In genomic region chr5:172760933-172761332, GRCh38 we compare ENCODE assay signal across 23 cellular contexts. TPM values are rescaled to one million over a fixed set of nuclear protein-coding genes. Genes with fewer than 3 reads are reported as not detected.
DNase-seq lines count a peak whose midpoint lies in the region; ATAC-seq and TF ChIP-seq lines count a peak whose summit lies in the region.
"Had no signal": no experiment of that assay in that cellular context is flagged by ENCODE, and none has a peak within 500 bp of the region (broad histone marks: within the 10 kb centered on the region; RNA-seq: fewer than 3 reads in every experiment).

No MANE protein-coding gene starts in this region.

- peaks cover 0 to 3% of the 10 kb centered on the region in 2 donors for H3K4me1 ChIP-seq in breast epithelium

- H3K4me3 ChIP-seq in breast epithelium, result no peak overlapping the region
- H3K4me3 ChIP-seq: GM23338, MG63 had no signal

- peaks cover 0 to 8% of the 10 kb centered on the region in 2 donors for H3K9me3 ChIP-seq in breast epithelium
- H3K9me3 ChIP-seq: Caco-2 had no signal

- H3K27ac Mint-ChIP-seq in MCF 10A (ENCODE audit: low read depth, unreplicated experiment) (no peak overlapping the region), chondrocyte (ENCODE audit: unreplicated experiment) (peak overlapping the region; percentile 28), neural crest cell (ENCODE audit: unreplicated experiment) (peak overlapping the region; percentile 9)
- H3K27ac Mint-ChIP-seq: B cell, GM23338 had no signal

- DNase-seq in MCF 10A (ENCODE audit: unreplicated experiment) (peak; percentile 27), breast epithelium (ENCODE audit: low spot score in 2 of 2) (no peak), chondrocyte (ENCODE audit: low spot score) (no peak), neural crest cell (ENCODE audit: low read depth, low spot score) (no peak), SIG-M5 treated with dmso at 0.1 percent for 504 hours (lab: John Stamatoyannopoulos, UW; ENCODE audit: unreplicated experiment) (no peak), NOMO-1 treated with DMSO at 0.1 percent for 48 hours (lab: John Stamatoyannopoulos, UW; ENCODE audit: unreplicated experiment) (no peak)
- DNase-seq: DMS 273 treated with DMSO at 0.1 percent for 48 hours, GDM1, HCEC 1CT, Karpas-422, MG63, NCI-H1048, NCI-H1417 treated with DMSO at 0.1 percent for 48 hours, NCI-H187, NCI-H446, NCI-H526 had no signal

- H3K4me1 Mint-ChIP-seq in MCF 10A (ENCODE audit: insufficient read depth, unreplicated experiment) (peaks cover 25% of the 10 kb centered on the region), chondrocyte (ENCODE audit: low read depth) (peaks cover 29% of the 10 kb centered on the region), neural crest cell (peaks cover 30% of the 10 kb centered on the region)

- H3K27me3 Mint-ChIP-seq in MCF 10A (ENCODE audit: insufficient read depth, unreplicated experiment) (no peaks in the 10 kb centered on the region), chondrocyte (ENCODE audit: low read depth) (no peaks in the 10 kb centered on the region), neural crest cell (ENCODE audit: low read depth) (peaks cover 5% of the 10 kb centered on the region)

- H3K4me3 Mint-ChIP-seq in MCF 10A (ENCODE audit: unreplicated experiment), result no peak overlapping the region
- H3K4me3 Mint-ChIP-seq in chondrocyte (ENCODE audit: unreplicated experiment), result no peak overlapping the region
- peak overlapping the region; percentile 10 for H3K4me3 Mint-ChIP-seq in neural crest cell
- H3K4me3 Mint-ChIP-seq: B cell, CD14-positive monocyte, GM23338 had no signal

- H3K9me3 Mint-ChIP-seq in MCF 10A (ENCODE audit: unreplicated experiment), result peaks cover 17% of the 10 kb centered on the region
- peaks cover 7% of the 10 kb centered on the region for H3K9me3 Mint-ChIP-seq in chondrocyte (ENCODE audit: low read depth)
- peaks cover 15% of the 10 kb centered on the region for H3K9me3 Mint-ChIP-seq in neural crest cell
- H3K9me3 Mint-ChIP-seq: GM23338 had no signal

- peaks cover 44% of the 10 kb centered on the region for H3K36me3 Mint-ChIP-seq in MCF 10A (ENCODE audit: insufficient read depth, unreplicated experiment)
- no peaks in the 10 kb centered on the region for H3K36me3 Mint-ChIP-seq in chondrocyte (ENCODE audit: low read depth)
- H3K36me3 Mint-ChIP-seq in neural crest cell (ENCODE audit: low read depth), result no peaks in the 10 kb centered on the region
- H3K36me3 Mint-ChIP-seq: CD14-positive monocyte, IgD-negative memory B cell had no signal

- no peak for TF ChIP-seq POLR2A in breast epithelium (IDR thresholded peaks at IDR 0.05)

- intact Hi-C loops in MCF 10A (cut with micrococcal nuclease), result no loop called here
- intact Hi-C loops in breast epithelium (cut with DNase I; ENCODE audit: low total_unique reads), result no loop called here

- BruUV-seq in MCF 10A (replicated peaks; lab: Mats Ljungman, UMichigan), result no TSS peak

- no peak for ATAC-seq in HG03442 (IDR thresholded peaks at IDR 0.05; ENCODE audit: unreplicated experiment)
- ATAC-seq: GM23338, Right ventricle myocardium inferior had no signal

- CTCF ChIA-PET in MCF 10A (lab: Yijun Ruan, JAX), result interaction anchor here (0.6 to 4.3 kb wide), 13 partner anchors 9 to 577 kb away, joined by 3 to 29 read pairs (median 3); no protein-coding TSS in a partner anchor

- H3K27ac ChIP-seq in breast epithelium, result no peak overlapping the region

- no peaks in the 10 kb centered on the region for H3K36me3 ChIP-seq in breast epithelium
- H3K36me3 ChIP-seq: MG63 had no signal

- POLR2A ChIA-PET in MCF 10A (lab: Yijun Ruan, JAX), result interaction anchor here (0.6 to 4.3 kb wide), 10 partner anchors 8 to 176 kb away, joined by 3 to 44 read pairs (median 3); partner anchors contain the start of gene DUSP1

- no peaks in the 10 kb centered on the region for H3K27me3 ChIP-seq in breast epithelium
- H3K27me3 ChIP-seq: MG63 had no signal

- TF ChIP-seq CTCF in MCF 10A (IDR thresholded peaks at IDR 0.05; ENCODE audit: unreplicated experiment), result no peak
- no peak for TF ChIP-seq CTCF in breast epithelium (IDR thresholded peaks at IDR 0.05)
- TF ChIP-seq CTCF in chondrocyte (IDR thresholded peaks at IDR 0.05), result no peak
- no peak for TF ChIP-seq CTCF in neural crest cell (conservative IDR thresholded peaks at IDR 0.05)

RNA-seq across cellular contexts. Expression of gene DUSP1, which starts 10.1 kb away (rescaled TPM):
- total RNA-seq in MCF 10A (2022), result 594 and 611 TPM in 2 replicates
- total RNA-seq in breast epithelium, result 1,000 to 10,000 TPM in 2 of 3 donors, 100 to 1,000 TPM in 1; 752 to 1,562 (median 1,015) TPM
- total RNA-seq in chondrocyte, result 91.5 to 171 TPM (median 150 TPM) in 3 replicates
- total RNA-seq in neural crest cell, result 20.6 and 20.9 TPM in 2 replicates
